ENCODE assay signal across 18 cellular contexts in genomic region chr9:104817437-104817836, GRCh38. TPM values are rescaled to one million over a fixed set of nuclear protein-coding genes. Genes with fewer than 3 reads are reported as not detected.
DNase-seq lines count a peak whose midpoint lies in the region; ATAC-seq, FAIRE-seq and TF ChIP-seq lines count a peak whose summit lies in the region.
"Had no signal": no experiment of that assay in that cellular context is flagged by ENCODE, and none has a peak within 500 bp of the region (broad histone marks: within the 10 kb centered on the region; RNA-seq: fewer than 3 reads in every experiment).

No MANE protein-coding gene starts in this region.

- no peaks in the 10 kb centered on the region for H3K27me3 Mint-ChIP-seq in activated naive CD8-positive, alpha-beta T cell treated with anti-CD3 and anti-CD28 coated beads, Interleukin-2, amount 50 U/mL, for 24 hours

- H3K9me3 Mint-ChIP-seq in activated naive CD8-positive, alpha-beta T cell treated with anti-CD3 and anti-CD28 coated beads, Interleukin-2, amount 50 U/mL, for 24 hours, result no peaks in the 10 kb centered on the region
- H3K9me3 Mint-ChIP-seq: CD8-positive, alpha-beta T cell had no signal

- no peaks in the 10 kb centered on the region for H3K27me3 ChIP-seq in bronchial epithelial cell (ENCODE audit: control insufficient read depth, insufficient read depth, low read length)
- H3K27me3 ChIP-seq in gastroesophageal sphincter, result no peaks in the 10 kb centered on the region

- H3K36me3 ChIP-seq in bronchial epithelial cell (ENCODE audit: control insufficient read depth, insufficient read depth, low read length), result peaks cover 7% of the 10 kb centered on the region
- peaks cover 38 to 100% of the 10 kb centered on the region in 2 donors for H3K36me3 ChIP-seq in gastroesophageal sphincter
- H3K36me3 ChIP-seq: HAP-1 had no signal

- no peaks in the 10 kb centered on the region for H3K4me1 Mint-ChIP-seq in activated naive CD8-positive, alpha-beta T cell treated with anti-CD3 and anti-CD28 coated beads, Interleukin-2, amount 50 U/mL, for 24 hours
- H3K4me1 Mint-ChIP-seq: CD14-positive monocyte had no signal

- peak; percentile 17 for ATAC-seq in gastroesophageal sphincter
- no peak for ATAC-seq in activated naive CD8-positive, alpha-beta T cell treated with anti-CD3 and anti-CD28 coated beads, Interleukin-2, amount 50 U/mL, for 24 hours
- ATAC-seq: CD8-positive, alpha-beta T cell had no signal

- H3K36me3 Mint-ChIP-seq in activated naive CD8-positive, alpha-beta T cell treated with anti-CD3 and anti-CD28 coated beads, Interleukin-2, amount 50 U/mL, for 24 hours (ENCODE audit: low read depth), result peaks cover 9% of the 10 kb centered on the region

- TF ChIP-seq POLR2A in gastroesophageal sphincter (IDR thresholded peaks at IDR 0.05), result no peak

- no peak for TF ChIP-seq EP300 in gastroesophageal sphincter (IDR thresholded peaks at IDR 0.05)

- H3K4me1 ChIP-seq in gastroesophageal sphincter, result no peaks in the 10 kb centered on the region
- H3K4me1 ChIP-seq: HAP-1 had no signal

- H3K4me3 Mint-ChIP-seq in activated naive CD8-positive, alpha-beta T cell treated with anti-CD3 and anti-CD28 coated beads, Interleukin-2, amount 50 U/mL, for 24 hours, result no peak overlapping the region
- H3K4me3 Mint-ChIP-seq: CD14-positive monocyte; CD8-positive, alpha-beta T cell had no signal

- TF ChIP-seq CTCF in bronchial epithelial cell (IDR thresholded peaks at IDR 0.05; ENCODE audit: insufficient read depth, low read length, severe bottlenecking) (no peak), gastroesophageal sphincter (IDR thresholded peaks at IDR 0.05) (no peak)

- FAIRE-seq in bronchial epithelial cell (lab: Jason Lieb, UNC), result peak; percentile 43
- FAIRE-seq: D721Med, GM19239, H1 had no signal

- 63% methylated on average over 6 of the region's 7 CpGs; no CpG with 5 or more reads in 1 of the 2 donors for WGBS in gastroesophageal sphincter (ENCODE audit: low coverage in 1 of 2), 2 donors

- no peak overlapping the region for H3K27ac ChIP-seq in gastroesophageal sphincter
- H3K27ac ChIP-seq: 22Rv1 had no signal

- DNase-seq in NCI-H510A (lab: John Stamatoyannopoulos, UW), result peak; percentile 41
- DNase-seq in NCI-H510A treated with DMSO at 0.1 percent for 48 hours (lab: John Stamatoyannopoulos, UW), result no peak
- no peak for DNase-seq in bronchial epithelial cell (ENCODE audit: low read depth)
- peak; percentile 63 to 88 for DNase-seq in lung microvascular endothelial cell (ENCODE audit: low read depth in 2 of 2)
- DNase-seq in SHP77 treated with DMSO at 0.1 percent for 48 hours (lab: John Stamatoyannopoulos, UW), result no peak
- no peak for DNase-seq in dedifferentiated amniotic fluid mesenchymal stem cell (ENCODE audit: extremely low spot score)
- no peak for DNase-seq in activated naive CD8-positive, alpha-beta T cell treated with anti-CD3 and anti-CD28 coated beads, Interleukin-2, amount 50 U/mL, for 24 hours
- DNase-seq: CD8-positive, alpha-beta T cell; COR-L47; DMS153; GF-D8 had no signal

- H3K4me3 ChIP-seq in bronchial epithelial cell (ENCODE audit: low read depth, low read length), result no peak overlapping the region
- H3K4me3 ChIP-seq in gastroesophageal sphincter, result no peak overlapping the region
- H3K4me3 ChIP-seq: HAP-1 had no signal

- H3K9me3 ChIP-seq in gastroesophageal sphincter, result no peaks in the 10 kb centered on the region
- H3K9me3 ChIP-seq: HAP-1 had no signal

- no peak overlapping the region for H3K27ac Mint-ChIP-seq in activated naive CD8-positive, alpha-beta T cell treated with anti-CD3 and anti-CD28 coated beads, Interleukin-2, amount 50 U/mL, for 24 hours
- H3K27ac Mint-ChIP-seq: CD8-positive, alpha-beta T cell had no signal

RNA-seq across cellular contexts. Expression of gene NIPSNAP3B, which starts 53.5 kb away (rescaled TPM):
- total RNA-seq in bronchial epithelial cell, result 0.26 and 0.51 TPM in 2 replicates
- total RNA-seq in gastroesophageal sphincter, result 10 to 100 TPM in 1 of 4 donors, 1 to 10 TPM in 3; 1.7 to 10.1 (median 3.2) TPM
- total RNA-seq in lung microvascular endothelial cell, result under 0.01 and 0.22 TPM in 2 replicates

Comparison
In these comparisons a context has a peak if more than half of its experiments do, and no peak if none do; other contexts are left out.
1. DNase-seq: peak in NCI-H510A (single experiment) and lung microvascular endothelial cell (2 of 2); none in NCI-H510A treated with DMSO at 0.1 percent for 48 hours (single experiment), bronchial epithelial cell (single experiment), SHP77 treated with DMSO at 0.1 percent for 48 hours (single experiment), dedifferentiated amniotic fluid mesenchymal stem cell (single experiment) and activated naive CD8-positive, alpha-beta T cell treated with anti-CD3 and anti-CD28 coated beads, Interleukin-2, amount 50 U/mL, for 24 hours (single experiment).